Comparison of ENCODE assay signal across 23 cellular contexts in genomic region chr1:58924016-58924565, GRCh38.
"Had no signal": no experiment of that assay in that cellular context is flagged by ENCODE, and none has a peak within 500 bp of the region (broad histone marks: within the 10 kb centered on the region; RNA-seq: fewer than 3 reads in every experiment).

No MANE protein-coding gene starts in this region.

- DNase-seq: cerebellar nuclear complex; effector CD8-positive, alpha-beta T cell; endodermal cell; esophagus squamous epithelium; kidney; natural killer cell; pancreas; retina; right lobe of liver; small intestine; stimulated activated CD4-positive, alpha-beta T cell treated with anti-CD3 and anti-CD28 coated beads, Interleukin-12 subunit alpha, Interleukin-12 subunit beta, amount 100 ng/mL, for 4 hours; stimulated activated CD4-positive, alpha-beta T cell treated with anti-CD3 and anti-CD28 coated beads, Interleukin-1b, Interleukin-23, amount 100 ng/mL, for 48 hours; stimulated activated CD4-positive, alpha-beta T cell treated with anti-CD3 and anti-CD28 coated beads, Interleukin-4, amount 100 ng/mL, for 1 hour; stimulated activated CD8-positive, alpha-beta memory T cell treated with anti-CD3 and anti-CD28 coated beads, Interleukin-4, amount 100 ng/mL, for 48 hours; stimulated activated naive CD4-positive, alpha-beta T cell; stimulated activated naive CD8-positive, alpha-beta T cell treated with anti-CD3 and anti-CD28 coated beads, Interleukin-15, amount 100 ng/mL, for 72 hours; transverse colon had no signal

- H3K27ac ChIP-seq: epithelial cell of prostate, esophagus squamous epithelium, neutrophil, pancreas, right lobe of liver, suprapubic skin had no signal

- FAIRE-seq: frontal cortex, kidney, pancreas, small intestine had no signal

- H3K4me3 ChIP-seq: esophagus squamous epithelium, lung, pancreas, right lobe of liver, suprapubic skin, transverse colon had no signal

- H3K36me3 ChIP-seq: esophagus squamous epithelium, neutrophil, pancreas, right lobe of liver, suprapubic skin, transverse colon had no signal

- ATAC-seq: left lobe of liver; natural killer cell; pancreas; right lobe of liver; stimulated activated naive CD8-positive, alpha-beta T cell treated with anti-CD3 and anti-CD28 coated beads, Interleukin-15, amount 100 ng/mL, for 72 hours had no signal

- H3K9me3 ChIP-seq: esophagus squamous epithelium, neutrophil, pancreas, right lobe of liver, suprapubic skin, transverse colon had no signal

- H3K4me1 ChIP-seq: right lobe of liver had no signal

- H3K27me3 ChIP-seq: esophagus squamous epithelium, pancreas, right lobe of liver, suprapubic skin, transverse colon had no signal
